Comparison of ENCODE assay signal across 13 cellular contexts in genomic region chr16:72590179-72590937, GRCh38.
A peak's percentile ranks its signal among the peaks of the same experiment; 100 is the strongest.
DNase-seq lines count a peak whose midpoint lies in the region; ATAC-seq and TF ChIP-seq lines count a peak whose summit lies in the region.
"Had no signal": no experiment of that assay in that cellular context is flagged by ENCODE, and none has a peak within 500 bp of the region (broad histone marks: within the 10 kb centered on the region; RNA-seq: fewer than 3 reads in every experiment).

No MANE protein-coding gene starts in this region.

- no peak for TF ChIP-seq CTCF in omental fat pad (IDR thresholded peaks at IDR 0.05)
- no peak for TF ChIP-seq CTCF in coronary artery (IDR thresholded peaks at IDR 0.05)

- DNase-seq in fibroblast of gingiva (ENCODE audit: low read depth): peak; percentile 9
- DNase-seq in omental fat pad (ENCODE audit: low spot score): no peak
- no peak for DNase-seq in occipital lobe (lab: John Stamatoyannopoulos, UW)
- DNase-seq in coronary artery (ENCODE audit: low spot score): no peak
- no peak for DNase-seq in NCI-H510A treated with DMSO at 0.1 percent for 48 hours (lab: John Stamatoyannopoulos, UW)
- DNase-seq: central memory CD4-positive, alpha-beta T cell; heart left ventricle; NCI-H2029; uterus had no signal

- H3K4me3 ChIP-seq in coronary artery: no peak overlapping the region
- H3K4me3 ChIP-seq: heart left ventricle, uterus had no signal

- no peak overlapping the region for H3K27ac ChIP-seq in coronary artery
- H3K27ac ChIP-seq: heart left ventricle, uterus had no signal

- ATAC-seq in GM18517 (IDR thresholded peaks at IDR 0.05; ENCODE audit: unreplicated experiment) (peak; percentile 88), GM21515 (IDR thresholded peaks at IDR 0.05; ENCODE audit: unreplicated experiment) (peak; percentile 80), HG03135 (IDR thresholded peaks at IDR 0.05; ENCODE audit: unreplicated experiment) (peak; percentile 75), omental fat pad (ENCODE audit: low FRiP score) (no peak)
- ATAC-seq: HCT116, heart left ventricle had no signal
